9 cellular contexts compared by ENCODE assay signal in the genomic region with DNA sequence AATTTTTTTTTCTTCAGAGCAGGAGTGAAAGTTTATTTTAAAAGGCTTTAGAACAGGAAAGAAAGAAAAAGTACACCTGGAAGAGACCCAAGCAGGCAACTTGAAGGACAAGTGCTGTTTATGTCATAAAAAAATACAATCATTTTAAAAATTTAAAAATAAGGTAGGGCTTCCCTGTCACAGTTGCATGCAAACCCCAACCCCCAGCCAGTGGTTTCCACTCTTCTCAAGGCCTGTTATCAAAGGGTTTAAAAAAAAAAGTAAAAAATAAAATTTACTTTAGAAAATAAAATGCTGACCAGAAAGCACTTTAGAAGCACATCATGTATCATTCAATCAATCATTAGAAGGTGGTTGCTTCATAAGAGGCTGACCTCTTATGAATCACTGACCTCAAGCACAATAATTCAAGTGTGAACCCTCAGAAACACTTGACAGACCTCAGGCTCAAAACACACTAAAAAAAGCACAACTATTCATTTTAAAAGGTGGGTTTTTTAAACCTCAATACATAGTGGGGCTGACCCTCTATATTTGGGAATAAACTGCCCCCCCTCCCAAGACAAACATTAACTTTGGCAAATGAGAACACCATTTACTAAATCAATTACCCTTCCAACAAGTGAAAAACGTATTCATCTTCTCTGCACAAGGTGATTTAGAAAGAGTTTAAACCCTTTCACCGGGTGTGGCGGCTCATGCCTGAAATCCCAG. TPM values are rescaled to one million over a fixed set of nuclear protein-coding genes. Genes with fewer than 3 reads are reported as not detected.
DNase-seq lines count a peak whose midpoint lies in the region; ATAC-seq and TF ChIP-seq lines count a peak whose summit lies in the region.
"Had no signal": no experiment of that assay in that cellular context is flagged by ENCODE, and none has a peak within 500 bp of the region (broad histone marks: within the 10 kb centered on the region; RNA-seq: fewer than 3 reads in every experiment).

No MANE protein-coding gene starts in this region.

- DNase-seq in MCF 10A (ENCODE audit: unreplicated experiment) (peak; percentile 75), breast epithelium (ENCODE audit: low spot score in 2 of 2) (no peak), iris pigment epithelial cell (ENCODE audit: low read depth) (peak; percentile 76), upper lobe of right lung (no peak), mucosa of gallbladder (ENCODE audit: low spot score) (no peak)
- DNase-seq: activated T-cell treated with anti-CD3 and anti-CD28 coated beads, Interleukin-2, amount 50 U/mL, for 48 hours had no signal

- H3K9me3 ChIP-seq in breast epithelium, result no peaks in the 10 kb centered on the region
- H3K9me3 ChIP-seq in OCI-LY3 (ENCODE audit: insufficient read depth, low read length), result no peaks in the 10 kb centered on the region
- H3K9me3 ChIP-seq in upper lobe of right lung, result no peaks in the 10 kb centered on the region

- POLR2A ChIA-PET in MCF 10A (lab: Yijun Ruan, JAX), result interaction anchor here (0.7 to 1.5 kb wide), 5 partner anchors 8 to 27 kb away, joined by 3 to 9 read pairs (median 7); partner anchors contain the start of gene ILRUN

- H3K27me3 ChIP-seq in breast epithelium, result no peaks in the 10 kb centered on the region
- no peaks in the 10 kb centered on the region for H3K27me3 ChIP-seq in OCI-LY3 (ENCODE audit: low read depth, low read length)
- H3K27me3 ChIP-seq in upper lobe of right lung, result no peaks in the 10 kb centered on the region

- no peaks in the 10 kb centered on the region for H3K4me1 ChIP-seq in breast epithelium
- peaks cover 30% of the 10 kb centered on the region for H3K4me1 ChIP-seq in OCI-LY3 (ENCODE audit: low read length)
- peaks cover 24% of the 10 kb centered on the region for H3K4me1 ChIP-seq in upper lobe of right lung

- H3K4me3 ChIP-seq in breast epithelium (no peak overlapping the region), OCI-LY3 (ENCODE audit: low read length) (0 out of 2 replicates have a peak overlapping the region, but pooled peaks have one; percentile 10), upper lobe of right lung (no peak overlapping the region)

- BruUV-seq in MCF 10A (replicated peaks; lab: Mats Ljungman, UMichigan), result no TSS peak

- no peaks in the 10 kb centered on the region for H3K9me3 Mint-ChIP-seq in MCF 10A (ENCODE audit: unreplicated experiment)

- H3K36me3 ChIP-seq in breast epithelium (no peaks in the 10 kb centered on the region), OCI-LY3 (replicated peaks; ENCODE audit: low read depth, low read length) (peaks cover 7% of the 10 kb centered on the region), upper lobe of right lung (no peaks in the 10 kb centered on the region)

- H2AFZ ChIP-seq in OCI-LY3 (ENCODE audit: low read depth, low read length), result no peak overlapping the region

- intact Hi-C loops in MCF 10A (cut with micrococcal nuclease) (loop anchor here (1.0 kb wide), 1 partner anchor 15 kb away; the partner anchor contains the start of gene ILRUN), breast epithelium (cut with DNase I; ENCODE audit: low total_unique reads) (no loop called here), upper lobe of right lung (cut with DNase I) (no loop called here)

- CTCF ChIA-PET in MCF 10A (lab: Yijun Ruan, JAX), result interaction anchor here (0.6 to 0.7 kb wide), 3 partner anchors 23 to 298 kb away, joined by 3 to 5 read pairs (median 3); no protein-coding TSS in a partner anchor

- ATAC-seq in upper lobe of right lung (peak; percentile 49), HG02852 (IDR thresholded peaks at IDR 0.05; ENCODE audit: unreplicated experiment) (no peak), GM19397 (IDR thresholded peaks at IDR 0.05; ENCODE audit: unreplicated experiment) (no peak)

- no peak overlapping the region for H3K27ac ChIP-seq in breast epithelium
- H3K27ac ChIP-seq in OCI-LY3 (ENCODE audit: low read length), result peak overlapping the region; percentile 43
- peak overlapping the region; percentile 48 for H3K27ac ChIP-seq in upper lobe of right lung

- peak overlapping the region; percentile 56 for H3K4me3 Mint-ChIP-seq in MCF 10A (ENCODE audit: unreplicated experiment)

- H3K4me2 ChIP-seq in OCI-LY3 (ENCODE audit: low read length), result peak overlapping the region; percentile 30

- TF ChIP-seq CTCF in MCF 10A (IDR thresholded peaks at IDR 0.05; ENCODE audit: unreplicated experiment) (no peak), breast epithelium (IDR thresholded peaks at IDR 0.05) (no peak), OCI-LY3 (IDR thresholded peaks at IDR 0.05; ENCODE audit: low read depth, low read length) (no peak), upper lobe of right lung (IDR thresholded peaks at IDR 0.05) (no peak)

- H3K36me3 Mint-ChIP-seq in MCF 10A (ENCODE audit: insufficient read depth, unreplicated experiment), result peaks cover 19% of the 10 kb centered on the region

- H3K27ac Mint-ChIP-seq in MCF 10A (ENCODE audit: low read depth, unreplicated experiment), result peak overlapping the region; percentile 63

- no peak for TF ChIP-seq POLR2A in breast epithelium (IDR thresholded peaks at IDR 0.05)

- H4K20me1 ChIP-seq in OCI-LY3 (ENCODE audit: insufficient read depth, low read length), result peaks cover 6% of the 10 kb centered on the region; the same call in 1 of the 2 replicates

- H3K9ac ChIP-seq in OCI-LY3 (ENCODE audit: low read length), result peak overlapping the region; percentile 4; the same call in 1 of the 2 replicates

- H3K27me3 Mint-ChIP-seq in MCF 10A (ENCODE audit: insufficient read depth, unreplicated experiment), result no peaks in the 10 kb centered on the region

- H3K4me1 Mint-ChIP-seq in MCF 10A (ENCODE audit: insufficient read depth, unreplicated experiment), result peaks cover 25% of the 10 kb centered on the region

- peaks cover 93% of the 10 kb centered on the region for H3K79me2 ChIP-seq in OCI-LY3 (ENCODE audit: low read length)

RNA-seq across cellular contexts. Expression of gene ILRUN, which starts 15.6 kb away (rescaled TPM):
- 49.2 and 50.8 TPM in 2 replicates for total RNA-seq in MCF 10A (2022)
- 10 to 100 TPM; 58.3 to 87.1 (median 63.7) TPM for total RNA-seq in breast epithelium
- total RNA-seq in upper lobe of right lung, result 101 TPM
- 89.5 TPM for total RNA-seq in mucosa of gallbladder

Comparison
In these comparisons a context has a peak if more than half of its experiments do, and no peak if none do; other contexts are left out.
1. DNase-seq: peak in MCF 10A (single experiment) and iris pigment epithelial cell (single experiment); none in breast epithelium (0 of 2), upper lobe of right lung (single experiment) and mucosa of gallbladder (single experiment).
2. H3K27ac ChIP-seq: peak in OCI-LY3 (single experiment) and upper lobe of right lung (single experiment); none in breast epithelium (0 of 2).